In the genomic region with DNA sequence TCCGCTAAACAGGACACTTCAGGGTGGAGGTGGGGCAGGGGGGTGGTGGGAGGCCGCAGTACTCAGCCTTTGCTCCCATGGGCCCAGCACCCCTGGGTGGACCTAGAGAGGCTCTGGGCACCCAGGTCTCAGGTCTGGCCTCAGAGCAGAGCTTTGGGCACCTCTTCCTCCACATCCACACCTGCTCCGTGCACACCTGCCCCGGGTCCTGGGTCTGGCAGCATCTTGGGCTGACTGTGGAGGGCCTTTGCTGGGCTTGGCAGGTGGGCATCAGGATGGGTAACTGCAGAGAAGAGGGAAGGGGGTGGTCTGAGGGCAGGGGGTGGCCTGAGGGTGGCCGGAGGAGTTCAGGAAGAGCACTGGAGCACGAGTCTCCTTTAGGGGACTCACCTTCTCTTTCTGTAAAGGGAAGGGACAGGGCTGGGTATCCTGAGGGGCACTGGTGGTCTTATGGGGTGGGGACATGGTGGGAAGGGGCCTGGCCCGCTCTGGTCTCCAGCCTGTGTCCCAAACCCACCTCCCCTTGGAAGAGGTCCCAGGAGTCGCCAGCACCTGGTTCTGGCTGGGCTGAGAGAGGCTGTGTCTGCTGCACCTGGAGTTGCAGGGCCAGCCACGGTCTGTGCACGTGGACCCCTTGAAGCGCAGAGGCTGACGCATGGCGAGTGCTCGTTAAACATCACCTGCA, we compare ENCODE assay signal across 22 cellular contexts.
A peak's percentile ranks its signal among the peaks of the same experiment; 100 is the strongest.
DNase-seq lines count a peak whose midpoint lies in the region; ATAC-seq, FAIRE-seq and TF ChIP-seq lines count a peak whose summit lies in the region.
"Had no signal": no experiment of that assay in that cellular context is flagged by ENCODE, and none has a peak within 500 bp of the region (broad histone marks: within the 10 kb centered on the region; RNA-seq: fewer than 3 reads in every experiment).

No MANE protein-coding gene starts in this region.

- no peaks in the 10 kb centered on the region for H4K20me1 ChIP-seq in PC-9 (ENCODE audit: insufficient read depth)

- H3K27ac ChIP-seq in kidney (ENCODE audit: low read depth in 2 of 2, low read length in 2 of 2), result no peak overlapping the region
- H3K27ac ChIP-seq in testis, result no peak overlapping the region
- no peak overlapping the region for H3K27ac ChIP-seq in PC-9

- TF ChIP-seq CTCF in kidney (IDR thresholded peaks at IDR 0.05; ENCODE audit: borderline replicate concordance, extremely low read depth, insufficient read depth), result no peak
- TF ChIP-seq CTCF in testis (IDR thresholded peaks at IDR 0.05), result no peak
- TF ChIP-seq CTCF in PC-9 (conservative IDR thresholded peaks at IDR 0.05), result no peak

- H3K36me3 Mint-ChIP-seq in activated naive CD4-positive, alpha-beta T cell treated with anti-CD3 and anti-CD28 coated beads for 36 hours (ENCODE audit: low read depth), result no peaks in the 10 kb centered on the region
- H3K36me3 Mint-ChIP-seq: natural killer cell had no signal

- H3K27ac Mint-ChIP-seq in activated naive CD4-positive, alpha-beta T cell treated with anti-CD3 and anti-CD28 coated beads for 36 hours, result no peak overlapping the region
- H3K27ac Mint-ChIP-seq: activated T-helper 1 cell treated with anti-CD3 and anti-CD28 coated beads, Interleukin-12 subunit alpha, Interleukin-12 subunit beta, Interleukin-2, Interleukin-4 antibody, amounts not matched to agents 30 ng/mL and 10 ng/mL and 1 ng/mL, durations not matched to agents 14 hours and 24 hours and 36 hours; B cell; natural killer cell had no signal

- H3K27me3 ChIP-seq in testis (no peaks in the 10 kb centered on the region), PC-9 (ENCODE audit: insufficient read depth, low read depth) (no peaks in the 10 kb centered on the region)

- no peak overlapping the region for H3K4me2 ChIP-seq in PC-9

- no peak for FAIRE-seq in kidney (lab: Jason Lieb, UNC)
- FAIRE-seq: endothelial cell of umbilical vein, frontal cortex, HTR-8/SVneo had no signal

- no peak overlapping the region for H3K9ac ChIP-seq in kidney (ENCODE audit: low read length in 2 of 2)

- H3K9me2 ChIP-seq in PC-9 (ENCODE audit: insufficient read depth), result no peaks in the 10 kb centered on the region

- H3F3A ChIP-seq in PC-9 (ENCODE audit: insufficient read depth, low read depth), result no peaks in the 10 kb centered on the region

- no peaks in the 10 kb centered on the region for H3K79me2 ChIP-seq in PC-9 (ENCODE audit: low read depth)

- BruUV-seq in PC-9 (replicated peaks; lab: Mats Ljungman, UMichigan), result no TSS peak

- peak; percentile 2 for DNase-seq in activated naive CD4-positive, alpha-beta T cell treated with anti-CD3 and anti-CD28 coated beads for 36 hours
- no peak for DNase-seq in activated naive CD4-positive, alpha-beta T cell treated with anti-CD3 and anti-CD28 coated beads, Interleukin-2, amount 50 U/mL, for 16 hours
- peak; percentile 91 for DNase-seq in NCI-H774 (lab: John Stamatoyannopoulos, UW)
- peak; percentile 68 for DNase-seq in kidney
- peak; percentile 11 for DNase-seq in testis
- no peak for DNase-seq in PC-9
- DNase-seq: activated CD4-positive, alpha-beta T cell treated with anti-CD3 and anti-CD28 coated beads for 1 hour; DMS153; NCI-H2029; retina; SHP77 treated with DMSO at 0.1 percent for 48 hours; stimulated activated CD4-positive, alpha-beta T cell treated with anti-CD3 and anti-CD28 coated beads, Interleukin-1b, Interleukin-23, amount 100 ng/mL, for 48 hours; substantia nigra; T-helper 2 cell had no signal

- CTCF ChIA-PET in activated naive CD4-positive, alpha-beta T cell treated with anti-CD3 and anti-CD28 coated beads for 36 hours (lab: Charles Lee), result no interaction called here
- CTCF ChIA-PET in PC-9 (lab: Charles Lee), result no interaction called here

- ATAC-seq in GM19351 (IDR thresholded peaks at IDR 0.05; ENCODE audit: unreplicated experiment) (no peak), GM21576 (IDR thresholded peaks at IDR 0.05; ENCODE audit: unreplicated experiment) (no peak)
- ATAC-seq: natural killer cell had no signal

- no peak for TF ChIP-seq POLR2A in testis (IDR thresholded peaks at IDR 0.05)

- no peaks in the 10 kb centered on the region for H3K9me3 Mint-ChIP-seq in activated naive CD4-positive, alpha-beta T cell treated with anti-CD3 and anti-CD28 coated beads for 36 hours
- H3K9me3 Mint-ChIP-seq: activated T-helper 1 cell treated with anti-CD3 and anti-CD28 coated beads, Interleukin-12 subunit alpha, Interleukin-12 subunit beta, Interleukin-2, Interleukin-4 antibody, amounts not matched to agents 30 ng/mL and 10 ng/mL and 1 ng/mL, durations not matched to agents 14 hours and 24 hours and 36 hours; natural killer cell had no signal

- no peak overlapping the region for H2AFZ ChIP-seq in PC-9

- H3K9me3 ChIP-seq in kidney (ENCODE audit: control insufficient read depth in 1 of 2, low read length in 2 of 2) (no peaks in the 10 kb centered on the region), testis (no peaks in the 10 kb centered on the region), PC-9 (ENCODE audit: insufficient read depth, low read depth) (no peaks in the 10 kb centered on the region)

- H3K4me3 Mint-ChIP-seq in activated naive CD4-positive, alpha-beta T cell treated with anti-CD3 and anti-CD28 coated beads for 36 hours, result no peak overlapping the region
- H3K4me3 Mint-ChIP-seq: activated T-helper 1 cell treated with anti-CD3 and anti-CD28 coated beads, Interleukin-12 subunit alpha, Interleukin-12 subunit beta, Interleukin-2, Interleukin-4 antibody, amounts not matched to agents 30 ng/mL and 10 ng/mL and 1 ng/mL, durations not matched to agents 14 hours and 24 hours and 36 hours; B cell; natural killer cell had no signal

- peaks cover 0 to 3% of the 10 kb centered on the region in 2 donors for H3K36me3 ChIP-seq in kidney (ENCODE audit: control insufficient read depth in 1 of 2, insufficient read depth in 2 of 2, low read length in 2 of 2)
- no peaks in the 10 kb centered on the region for H3K36me3 ChIP-seq in testis (ENCODE audit: low read depth, missing control alignments)
- no peaks in the 10 kb centered on the region for H3K36me3 ChIP-seq in PC-9 (ENCODE audit: low read depth)

- no peaks in the 10 kb centered on the region for H3K27me3 Mint-ChIP-seq in activated naive CD4-positive, alpha-beta T cell treated with anti-CD3 and anti-CD28 coated beads for 36 hours (ENCODE audit: low read depth)

- intact Hi-C loops in activated naive CD4-positive, alpha-beta T cell treated with anti-CD3 and anti-CD28 coated beads for 36 hours (cut with micrococcal nuclease), result no loop called here
- intact Hi-C loops in kidney (cut with DNase I), result no loop called here
- intact Hi-C loops in testis (cut with DNase I; ENCODE audit: low total_unique reads), result no loop called here
- intact Hi-C loops in PC-9 (cut with micrococcal nuclease; ENCODE audit: unreplicated experiment), result no loop called here

- H3K4me3 ChIP-seq in kidney (ENCODE audit: low read length in 2 of 2) (no peak overlapping the region), testis (no peak overlapping the region), PC-9 (no peak overlapping the region)

- H3K4me1 ChIP-seq in kidney (ENCODE audit: control insufficient read depth in 1 of 2, insufficient read depth in 1 of 2, low read depth in 1 of 2, low read length in 2 of 2) (peaks cover 0 to 8% of the 10 kb centered on the region in 2 donors), testis (no peaks in the 10 kb centered on the region), PC-9 (replicated peaks; ENCODE audit: insufficient read depth) (0 out of 2 replicates have a peak, but pooled peaks cover 5% of the 10 kb centered on the region)

- POLR2A ChIA-PET in PC-9 (lab: Charles Lee; ENCODE audit: unreplicated experiment), result interaction anchor here (0.8 kb wide), 1 partner anchor 107 kb away, joined by 3 read pairs; a partner anchor contains a TSS

- H3K4me1 Mint-ChIP-seq in activated naive CD4-positive, alpha-beta T cell treated with anti-CD3 and anti-CD28 coated beads for 36 hours (ENCODE audit: low read depth), result no peaks in the 10 kb centered on the region
- H3K4me1 Mint-ChIP-seq: B cell, natural killer cell had no signal

- 89 to 91% methylated on average over 12 to 14 of the region's 14 CpGs for WGBS in testis, 2 donors

Comparison
In these comparisons a context has a peak if more than half of its experiments do, and no peak if none do; other contexts are left out.
1. DNase-seq: peak in activated naive CD4-positive, alpha-beta T cell treated with anti-CD3 and anti-CD28 coated beads for 36 hours (single experiment), NCI-H774 (single experiment), kidney (single experiment) and testis (single experiment); none in activated naive CD4-positive, alpha-beta T cell treated with anti-CD3 and anti-CD28 coated beads, Interleukin-2, amount 50 U/mL, for 16 hours (single experiment) and PC-9 (0 of 2).